19 cellular contexts compared by ENCODE assay signal in genomic region chr7:90758933-90759562, GRCh38.
"Had no signal": no experiment of that assay in that cellular context is flagged by ENCODE, and none has a peak within 500 bp of the region (broad histone marks: within the 10 kb centered on the region; RNA-seq: fewer than 3 reads in every experiment).

No MANE protein-coding gene starts in this region.

- H3K4me3 ChIP-seq: hepatocyte, mucosa of descending colon had no signal

- DNase-seq: activated CD4-positive, alpha-beta T cell treated with anti-CD3 and anti-CD28 coated beads for 48 hours; activated CD8-positive, alpha-beta memory T cell treated with anti-CD3 and anti-CD28 coated beads, Interleukin-2, amount 50 U/mL, for 48 hours; activated CD8-positive, alpha-beta T cell treated with anti-CD3 and anti-CD28 coated beads for 36 hours; activated gamma-delta T cell treated with Interleukin-2 at 50 U/mL for 16 hours; amniotic stem cell; caudate nucleus; erythroblast; islet precursor cell; mucosa of descending colon; naive thymus-derived CD8-positive, alpha-beta T cell; stimulated activated CD4-positive, alpha-beta T cell treated with anti-CD3 and anti-CD28 coated beads, Interleukin-2, amount 100 ng/mL, for 48 hours; stimulated activated naive CD4-positive, alpha-beta T cell; substantia nigra; trophoblast cell had no signal

- H3K9me3 Mint-ChIP-seq: activated CD8-positive, alpha-beta T cell treated with anti-CD3 and anti-CD28 coated beads for 36 hours; T-helper 1 cell treated with Interleukin-12 subunit alpha and Interleukin-12 subunit beta and Interleukin-4 antibody, amounts not matched to agents 30 μg/mL and 1 μg/mL, for 36 hours had no signal

- H3K79me2 ChIP-seq: hepatocyte had no signal

- H3K9me3 ChIP-seq: mucosa of descending colon, neutrophil had no signal

- H3K27ac Mint-ChIP-seq: activated CD8-positive, alpha-beta T cell treated with anti-CD3 and anti-CD28 coated beads for 36 hours; activated naive CD8-positive, alpha-beta T cell; naive thymus-derived CD8-positive, alpha-beta T cell; T-helper 1 cell treated with Interleukin-12 subunit alpha and Interleukin-12 subunit beta and Interleukin-4 antibody, amounts not matched to agents 30 μg/mL and 1 μg/mL, for 36 hours had no signal

- H3K27me3 ChIP-seq: hepatocyte, neutrophil had no signal

- H3K4me3 Mint-ChIP-seq: activated CD8-positive, alpha-beta T cell treated with anti-CD3 and anti-CD28 coated beads for 36 hours; activated naive CD8-positive, alpha-beta T cell; memory B cell; naive thymus-derived CD8-positive, alpha-beta T cell; T-helper 1 cell treated with Interleukin-12 subunit alpha and Interleukin-12 subunit beta and Interleukin-4 antibody, amounts not matched to agents 30 μg/mL and 1 μg/mL, for 36 hours had no signal

- H2AFZ ChIP-seq: hepatocyte had no signal

- ATAC-seq: activated CD8-positive, alpha-beta T cell treated with anti-CD3 and anti-CD28 coated beads for 36 hours; mucosa of descending colon; naive thymus-derived CD8-positive, alpha-beta T cell had no signal

- H3K27ac ChIP-seq: hepatocyte, neutrophil had no signal

- H3K4me2 ChIP-seq: hepatocyte had no signal

- H3K36me3 ChIP-seq: neutrophil had no signal

- H3K27me3 Mint-ChIP-seq: activated naive CD8-positive, alpha-beta T cell; memory B cell; naive thymus-derived CD8-positive, alpha-beta T cell had no signal
